In genomic region chr13:32585625-32586021, GRCh38 we compare ENCODE assay signal across 8 cellular contexts. TPM values are rescaled to one million over a fixed set of nuclear protein-coding genes. Genes with fewer than 3 reads are reported as not detected.
DNase-seq lines count a peak whose midpoint lies in the region; ATAC-seq and TF ChIP-seq lines count a peak whose summit lies in the region.

No MANE protein-coding gene starts in this region.

- DNase-seq in GM06990 (ENCODE audit: extremely low read depth, insufficient read length) (peak; percentile 14), RPMI7951 (ENCODE audit: low read depth) (peak; percentile 7), natural killer cell (no peak), midbrain (lab: John Stamatoyannopoulos, UW) (no peak), DMS153 treated with DMSO at 0.1 percent for 48 hours (lab: John Stamatoyannopoulos, UW; ENCODE audit: unreplicated experiment) (no peak)
- no peak for DNase-seq in effector memory CD8-positive, alpha-beta T cell

- H3K36me3 ChIP-seq in GM06990 (ENCODE audit: control insufficient read depth, insufficient read depth, low read length), result no peaks in the 10 kb centered on the region

- H3K4me3 ChIP-seq in GM06990 (replicated peaks; ENCODE audit: low read depth, low read length), result peak overlapping the region; percentile 68

- H3K36me3 Mint-ChIP-seq in effector memory CD8-positive, alpha-beta T cell (ENCODE audit: insufficient read depth), result peaks cover 19% of the 10 kb centered on the region
- no peaks in the 10 kb centered on the region for H3K36me3 Mint-ChIP-seq in natural killer cell

- no peaks in the 10 kb centered on the region for H3K9me3 Mint-ChIP-seq in effector memory CD8-positive, alpha-beta T cell
- no peaks in the 10 kb centered on the region for H3K9me3 Mint-ChIP-seq in natural killer cell

- no peak for TF ChIP-seq CTCF in GM06990 (IDR thresholded peaks at IDR 0.05; ENCODE audit: insufficient read depth, low read length, poor library complexity, severe bottlenecking)
- TF ChIP-seq CTCF in natural killer cell (IDR thresholded peaks at IDR 0.05), result no peak

- intact Hi-C loops in natural killer cell (cut with micrococcal nuclease), result loop anchor here (1.0 to 5.0 kb wide), 6 partner anchors 47 to 957 kb away; partner anchors contain the start of gene N4BP2L2

- H3K27me3 ChIP-seq in GM06990 (replicated peaks; ENCODE audit: control insufficient read depth, insufficient read depth, low read length), result no peaks in the 10 kb centered on the region

- no peaks in the 10 kb centered on the region for H3K27me3 Mint-ChIP-seq in effector memory CD8-positive, alpha-beta T cell
- H3K27me3 Mint-ChIP-seq in natural killer cell (ENCODE audit: low read depth in 2 of 2), result peaks cover 0 to 6% of the 10 kb centered on the region in 2 donors

- H3K4me3 Mint-ChIP-seq in effector memory CD8-positive, alpha-beta T cell, result peak overlapping the region; percentile 80 to 81
- peak overlapping the region; percentile 90 for H3K4me3 Mint-ChIP-seq in natural killer cell

- peak overlapping the region; percentile 68 to 73 for H3K27ac Mint-ChIP-seq in effector memory CD8-positive, alpha-beta T cell
- peak overlapping the region; percentile 83 to 85 for H3K27ac Mint-ChIP-seq in natural killer cell

- no peak for ATAC-seq in effector memory CD8-positive, alpha-beta T cell (replicated peaks)
- ATAC-seq in natural killer cell, result no peak
- no peak for ATAC-seq in GM21367 (IDR thresholded peaks at IDR 0.05; ENCODE audit: unreplicated experiment)
- no peak for ATAC-seq in GM19467 (IDR thresholded peaks at IDR 0.05; ENCODE audit: unreplicated experiment)

- peaks cover 26 to 31% of the 10 kb centered on the region in 2 donors for H3K4me1 Mint-ChIP-seq in effector memory CD8-positive, alpha-beta T cell (ENCODE audit: low read depth in 2 of 2)
- H3K4me1 Mint-ChIP-seq in natural killer cell, result peaks cover 39 to 40% of the 10 kb centered on the region in 2 donors

RNA-seq across cellular contexts. Expression of gene PDS5B, which starts 0.6 kb away (rescaled TPM):
- 13.9 and 16.3 TPM in 2 replicates for total RNA-seq in RPMI7951 (2014; rRNA removed; shearing (Covaris generic))
- total RNA-seq in natural killer cell, result 10 to 100 TPM; 59.4 to 70.6 (median 64.7) TPM

RNA-seq across cellular contexts. Expression of gene N4BP2L2, which starts 47.0 kb away (rescaled TPM):
- 46.2 and 68.8 TPM in 2 replicates for total RNA-seq in RPMI7951 (2014; rRNA removed; shearing (Covaris generic))
- total RNA-seq in natural killer cell, result 100 to 1,000 TPM; 195 to 247 (median 221) TPM

Comparison
In these comparisons a context has a peak if more than half of its experiments do, and no peak if none do; other contexts are left out.
1. DNase-seq: peak in GM06990 (single experiment) and RPMI7951 (single experiment); none in effector memory CD8-positive, alpha-beta T cell (0 of 3), natural killer cell (single experiment), midbrain (single experiment) and DMS153 treated with DMSO at 0.1 percent for 48 hours (single experiment).